Comparison of ENCODE assay signal across 1 cellular context in the genomic region with DNA sequence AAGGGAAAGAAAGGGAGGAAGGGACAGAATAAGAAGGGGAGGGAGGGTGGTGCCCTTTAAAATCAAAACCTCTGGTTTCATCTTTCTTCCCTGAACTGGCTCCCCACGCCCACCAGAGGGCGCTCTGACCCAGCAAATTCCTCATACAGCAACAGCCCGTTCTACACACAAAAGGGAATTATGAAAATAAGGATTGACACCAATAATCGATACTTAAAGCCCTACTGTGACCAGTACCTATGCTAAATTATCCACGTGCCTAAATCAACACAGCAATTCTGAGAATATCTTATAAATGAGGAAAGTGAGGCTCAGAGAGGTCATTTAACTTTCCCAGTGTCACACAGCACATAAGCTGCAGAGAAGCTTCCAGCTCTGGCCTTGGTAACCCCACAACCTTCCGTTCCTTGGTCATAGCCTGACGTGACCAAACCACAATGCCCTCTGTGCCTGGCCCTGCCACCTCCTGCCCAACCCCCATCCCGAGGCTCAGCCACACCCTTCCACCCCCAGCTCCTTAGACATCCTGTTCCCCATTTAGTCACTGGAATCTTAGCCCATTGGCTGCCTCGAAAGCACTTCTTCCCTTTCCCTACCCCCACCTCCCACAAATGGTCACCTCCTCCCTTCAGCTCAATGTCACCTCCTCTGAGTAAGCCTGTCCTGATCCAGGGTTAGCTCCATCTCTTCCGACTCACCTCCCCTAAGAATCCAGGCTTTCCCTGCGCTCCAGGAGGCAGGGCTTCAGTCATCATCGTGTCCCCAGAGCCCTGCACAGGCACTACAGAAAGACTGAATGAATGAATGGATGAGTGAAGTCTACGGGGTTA.
TF ChIP-seq lines count a peak whose summit lies in the region.

No MANE protein-coding gene starts in this region.

TF ChIP-seq in HepG2, 621 proteins besides CTCF, POLR2A, EP300 and RAD21 (continued from another document and continues in another):
- TF ChIP-seq, protein P1, sequence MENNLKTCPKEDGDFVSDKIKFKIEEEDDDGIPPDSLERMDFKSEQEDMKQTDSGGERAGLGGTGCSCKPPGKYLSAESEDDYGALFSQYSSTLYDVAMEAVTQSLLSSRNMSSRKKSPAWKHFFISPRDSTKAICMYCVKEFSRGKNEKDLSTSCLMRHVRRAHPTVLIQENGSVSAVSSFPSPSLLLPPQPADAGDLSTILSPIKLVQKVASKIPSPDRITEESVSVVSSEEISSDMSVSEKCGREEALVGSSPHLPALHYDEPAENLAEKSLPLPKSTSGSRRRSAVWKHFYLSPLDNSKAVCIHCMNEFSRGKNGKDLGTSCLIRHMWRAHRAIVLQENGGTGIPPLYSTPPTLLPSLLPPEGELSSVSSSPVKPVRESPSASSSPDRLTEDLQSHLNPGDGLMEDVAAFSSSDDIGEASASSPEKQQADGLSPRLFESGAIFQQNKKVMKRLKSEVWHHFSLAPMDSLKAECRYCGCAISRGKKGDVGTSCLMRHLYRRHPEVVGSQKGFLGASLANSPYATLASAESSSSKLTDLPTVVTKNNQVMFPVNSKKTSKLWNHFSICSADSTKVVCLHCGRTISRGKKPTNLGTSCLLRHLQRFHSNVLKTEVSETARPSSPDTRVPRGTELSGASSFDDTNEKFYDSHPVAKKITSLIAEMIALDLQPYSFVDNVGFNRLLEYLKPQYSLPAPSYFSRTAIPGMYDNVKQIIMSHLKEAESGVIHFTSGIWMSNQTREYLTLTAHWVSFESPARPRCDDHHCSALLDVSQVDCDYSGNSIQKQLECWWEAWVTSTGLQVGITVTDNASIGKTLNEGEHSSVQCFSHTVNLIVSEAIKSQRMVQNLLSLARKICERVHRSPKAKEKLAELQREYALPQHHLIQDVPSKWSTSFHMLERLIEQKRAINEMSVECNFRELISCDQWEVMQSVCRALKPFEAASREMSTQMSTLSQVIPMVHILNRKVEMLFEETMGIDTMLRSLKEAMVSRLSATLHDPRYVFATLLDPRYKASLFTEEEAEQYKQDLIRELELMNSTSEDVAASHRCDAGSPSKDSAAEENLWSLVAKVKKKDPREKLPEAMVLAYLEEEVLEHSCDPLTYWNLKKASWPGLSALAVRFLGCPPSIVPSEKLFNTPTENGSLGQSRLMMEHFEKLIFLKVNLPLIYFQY (CRISPR knock-in tag; IDR thresholded peaks at IDR 0.05; ENCODE audit: borderline replicate concordance): no peak
- TF ChIP-seq STAG1 (CRISPR knock-in tag; IDR thresholded peaks at IDR 0.05) (peak; percentile 75), SMAD3 (CRISPR knock-in tag; IDR thresholded peaks at IDR 0.05) (0 out of 2 replicates have a peak, but pooled peaks have one; percentile 26), ZBTB21 (CRISPR knock-in tag; IDR thresholded peaks at IDR 0.05) (no peak), ZMYM3 (CRISPR knock-in tag; IDR thresholded peaks at IDR 0.05) (peak; percentile 67), GPN1 (CRISPR knock-in tag; IDR thresholded peaks at IDR 0.05; ENCODE audit: borderline replicate concordance) (no peak), RBAK (CRISPR knock-in tag; IDR thresholded peaks at IDR 0.05) (no peak), NFIC (IDR thresholded peaks at IDR 0.05; ENCODE audit: low read length) (no peak), ZEB1 (IDR thresholded peaks at IDR 0.05; ENCODE audit: insufficient replicate concordance, low read depth) (no peak), ZNF737 (CRISPR knock-in tag; IDR thresholded peaks at IDR 0.05; ENCODE audit: borderline replicate concordance) (no peak), PAF1 (CRISPR knock-in tag; IDR thresholded peaks at IDR 0.05) (no peak), MIER2 (CRISPR knock-in tag; IDR thresholded peaks at IDR 0.05) (no peak), FOXM1 (CRISPR knock-in tag; IDR thresholded peaks at IDR 0.05) (no peak), NCOA2 (CRISPR knock-in tag; IDR thresholded peaks at IDR 0.05) (no peak)
- TF ChIP-seq, protein P2, sequence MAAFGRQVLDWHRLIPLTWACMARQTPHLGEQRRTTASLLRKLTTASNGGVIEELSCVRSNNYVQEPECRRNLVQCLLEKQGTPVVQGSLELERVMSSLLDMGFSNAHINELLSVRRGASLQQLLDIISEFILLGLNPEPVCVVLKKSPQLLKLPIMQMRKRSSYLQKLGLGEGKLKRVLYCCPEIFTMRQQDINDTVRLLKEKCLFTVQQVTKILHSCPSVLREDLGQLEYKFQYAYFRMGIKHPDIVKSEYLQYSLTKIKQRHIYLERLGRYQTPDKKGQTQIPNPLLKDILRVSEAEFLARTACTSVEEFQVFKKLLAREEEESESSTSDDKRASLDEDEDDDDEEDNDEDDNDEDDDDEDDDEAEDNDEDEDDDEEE (CRISPR knock-in tag; IDR thresholded peaks at IDR 0.05): no peak
- TF ChIP-seq, protein P3, sequence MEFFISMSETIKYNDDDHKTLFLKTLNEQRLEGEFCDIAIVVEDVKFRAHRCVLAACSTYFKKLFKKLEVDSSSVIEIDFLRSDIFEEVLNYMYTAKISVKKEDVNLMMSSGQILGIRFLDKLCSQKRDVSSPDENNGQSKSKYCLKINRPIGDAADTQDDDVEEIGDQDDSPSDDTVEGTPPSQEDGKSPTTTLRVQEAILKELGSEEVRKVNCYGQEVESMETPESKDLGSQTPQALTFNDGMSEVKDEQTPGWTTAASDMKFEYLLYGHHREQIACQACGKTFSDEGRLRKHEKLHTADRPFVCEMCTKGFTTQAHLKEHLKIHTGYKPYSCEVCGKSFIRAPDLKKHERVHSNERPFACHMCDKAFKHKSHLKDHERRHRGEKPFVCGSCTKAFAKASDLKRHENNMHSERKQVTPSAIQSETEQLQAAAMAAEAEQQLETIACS (CRISPR knock-in tag; IDR thresholded peaks at IDR 0.05): no peak
- TF ChIP-seq, protein P4, sequence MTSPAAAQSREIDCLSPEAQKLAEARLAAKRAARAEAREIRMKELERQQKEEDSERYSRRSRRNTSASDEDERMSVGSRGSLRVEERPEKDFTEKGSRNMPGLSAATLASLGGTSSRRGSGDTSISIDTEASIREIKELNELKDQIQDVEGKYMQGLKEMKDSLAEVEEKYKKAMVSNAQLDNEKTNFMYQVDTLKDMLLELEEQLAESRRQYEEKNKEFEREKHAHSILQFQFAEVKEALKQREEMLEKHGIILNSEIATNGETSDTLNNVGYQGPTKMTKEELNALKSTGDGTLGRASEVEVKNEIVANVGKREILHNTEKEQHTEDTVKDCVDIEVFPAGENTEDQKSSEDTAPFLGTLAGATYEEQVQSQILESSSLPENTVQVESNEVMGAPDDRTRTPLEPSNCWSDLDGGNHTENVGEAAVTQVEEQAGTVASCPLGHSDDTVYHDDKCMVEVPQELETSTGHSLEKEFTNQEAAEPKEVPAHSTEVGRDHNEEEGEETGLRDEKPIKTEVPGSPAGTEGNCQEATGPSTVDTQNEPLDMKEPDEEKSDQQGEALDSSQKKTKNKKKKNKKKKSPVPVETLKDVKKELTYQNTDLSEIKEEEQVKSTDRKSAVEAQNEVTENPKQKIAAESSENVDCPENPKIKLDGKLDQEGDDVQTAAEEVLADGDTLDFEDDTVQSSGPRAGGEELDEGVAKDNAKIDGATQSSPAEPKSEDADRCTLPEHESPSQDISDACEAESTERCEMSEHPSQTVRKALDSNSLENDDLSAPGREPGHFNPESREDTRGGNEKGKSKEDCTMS (CRISPR knock-in tag; conservative IDR thresholded peaks at IDR 0.05): no peak
- TF ChIP-seq, protein P5, sequence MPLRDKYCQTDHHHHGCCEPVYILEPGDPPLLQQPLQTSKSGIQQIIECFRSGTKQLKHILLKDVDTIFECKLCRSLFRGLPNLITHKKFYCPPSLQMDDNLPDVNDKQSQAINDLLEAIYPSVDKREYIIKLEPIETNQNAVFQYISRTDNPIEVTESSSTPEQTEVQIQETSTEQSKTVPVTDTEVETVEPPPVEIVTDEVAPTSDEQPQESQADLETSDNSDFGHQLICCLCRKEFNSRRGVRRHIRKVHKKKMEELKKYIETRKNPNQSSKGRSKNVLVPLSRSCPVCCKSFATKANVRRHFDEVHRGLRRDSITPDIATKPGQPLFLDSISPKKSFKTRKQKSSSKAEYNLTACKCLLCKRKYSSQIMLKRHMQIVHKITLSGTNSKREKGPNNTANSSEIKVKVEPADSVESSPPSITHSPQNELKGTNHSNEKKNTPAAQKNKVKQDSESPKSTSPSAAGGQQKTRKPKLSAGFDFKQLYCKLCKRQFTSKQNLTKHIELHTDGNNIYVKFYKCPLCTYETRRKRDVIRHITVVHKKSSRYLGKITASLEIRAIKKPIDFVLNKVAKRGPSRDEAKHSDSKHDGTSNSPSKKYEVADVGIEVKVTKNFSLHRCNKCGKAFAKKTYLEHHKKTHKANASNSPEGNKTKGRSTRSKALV (CRISPR knock-in tag; IDR thresholded peaks at IDR 0.05): no peak
- TF ChIP-seq, protein P6, sequence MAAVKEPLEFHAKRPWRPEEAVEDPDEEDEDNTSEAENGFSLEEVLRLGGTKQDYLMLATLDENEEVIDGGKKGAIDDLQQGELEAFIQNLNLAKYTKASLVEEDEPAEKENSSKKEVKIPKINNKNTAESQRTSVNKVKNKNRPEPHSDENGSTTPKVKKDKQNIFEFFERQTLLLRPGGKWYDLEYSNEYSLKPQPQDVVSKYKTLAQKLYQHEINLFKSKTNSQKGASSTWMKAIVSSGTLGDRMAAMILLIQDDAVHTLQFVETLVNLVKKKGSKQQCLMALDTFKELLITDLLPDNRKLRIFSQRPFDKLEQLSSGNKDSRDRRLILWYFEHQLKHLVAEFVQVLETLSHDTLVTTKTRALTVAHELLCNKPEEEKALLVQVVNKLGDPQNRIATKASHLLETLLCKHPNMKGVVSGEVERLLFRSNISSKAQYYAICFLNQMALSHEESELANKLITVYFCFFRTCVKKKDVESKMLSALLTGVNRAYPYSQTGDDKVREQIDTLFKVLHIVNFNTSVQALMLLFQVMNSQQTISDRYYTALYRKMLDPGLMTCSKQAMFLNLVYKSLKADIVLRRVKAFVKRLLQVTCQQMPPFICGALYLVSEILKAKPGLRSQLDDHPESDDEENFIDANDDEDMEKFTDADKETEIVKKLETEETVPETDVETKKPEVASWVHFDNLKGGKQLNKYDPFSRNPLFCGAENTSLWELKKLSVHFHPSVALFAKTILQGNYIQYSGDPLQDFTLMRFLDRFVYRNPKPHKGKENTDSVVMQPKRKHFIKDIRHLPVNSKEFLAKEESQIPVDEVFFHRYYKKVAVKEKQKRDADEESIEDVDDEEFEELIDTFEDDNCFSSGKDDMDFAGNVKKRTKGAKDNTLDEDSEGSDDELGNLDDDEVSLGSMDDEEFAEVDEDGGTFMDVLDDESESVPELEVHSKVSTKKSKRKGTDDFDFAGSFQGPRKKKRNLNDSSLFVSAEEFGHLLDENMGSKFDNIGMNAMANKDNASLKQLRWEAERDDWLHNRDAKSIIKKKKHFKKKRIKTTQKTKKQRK (IDR thresholded peaks at IDR 0.05; ENCODE audit: low read length): no peak
- TF ChIP-seq, protein P7, sequence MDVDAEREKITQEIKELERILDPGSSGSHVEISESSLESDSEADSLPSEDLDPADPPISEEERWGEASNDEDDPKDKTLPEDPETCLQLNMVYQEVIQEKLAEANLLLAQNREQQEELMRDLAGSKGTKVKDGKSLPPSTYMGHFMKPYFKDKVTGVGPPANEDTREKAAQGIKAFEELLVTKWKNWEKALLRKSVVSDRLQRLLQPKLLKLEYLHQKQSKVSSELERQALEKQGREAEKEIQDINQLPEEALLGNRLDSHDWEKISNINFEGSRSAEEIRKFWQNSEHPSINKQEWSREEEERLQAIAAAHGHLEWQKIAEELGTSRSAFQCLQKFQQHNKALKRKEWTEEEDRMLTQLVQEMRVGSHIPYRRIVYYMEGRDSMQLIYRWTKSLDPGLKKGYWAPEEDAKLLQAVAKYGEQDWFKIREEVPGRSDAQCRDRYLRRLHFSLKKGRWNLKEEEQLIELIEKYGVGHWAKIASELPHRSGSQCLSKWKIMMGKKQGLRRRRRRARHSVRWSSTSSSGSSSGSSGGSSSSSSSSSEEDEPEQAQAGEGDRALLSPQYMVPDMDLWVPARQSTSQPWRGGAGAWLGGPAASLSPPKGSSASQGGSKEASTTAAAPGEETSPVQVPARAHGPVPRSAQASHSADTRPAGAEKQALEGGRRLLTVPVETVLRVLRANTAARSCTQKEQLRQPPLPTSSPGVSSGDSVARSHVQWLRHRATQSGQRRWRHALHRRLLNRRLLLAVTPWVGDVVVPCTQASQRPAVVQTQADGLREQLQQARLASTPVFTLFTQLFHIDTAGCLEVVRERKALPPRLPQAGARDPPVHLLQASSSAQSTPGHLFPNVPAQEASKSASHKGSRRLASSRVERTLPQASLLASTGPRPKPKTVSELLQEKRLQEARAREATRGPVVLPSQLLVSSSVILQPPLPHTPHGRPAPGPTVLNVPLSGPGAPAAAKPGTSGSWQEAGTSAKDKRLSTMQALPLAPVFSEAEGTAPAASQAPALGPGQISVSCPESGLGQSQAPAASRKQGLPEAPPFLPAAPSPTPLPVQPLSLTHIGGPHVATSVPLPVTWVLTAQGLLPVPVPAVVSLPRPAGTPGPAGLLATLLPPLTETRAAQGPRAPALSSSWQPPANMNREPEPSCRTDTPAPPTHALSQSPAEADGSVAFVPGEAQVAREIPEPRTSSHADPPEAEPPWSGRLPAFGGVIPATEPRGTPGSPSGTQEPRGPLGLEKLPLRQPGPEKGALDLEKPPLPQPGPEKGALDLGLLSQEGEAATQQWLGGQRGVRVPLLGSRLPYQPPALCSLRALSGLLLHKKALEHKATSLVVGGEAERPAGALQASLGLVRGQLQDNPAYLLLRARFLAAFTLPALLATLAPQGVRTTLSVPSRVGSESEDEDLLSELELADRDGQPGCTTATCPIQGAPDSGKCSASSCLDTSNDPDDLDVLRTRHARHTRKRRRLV (CRISPR knock-in tag; IDR thresholded peaks at IDR 0.05): no peak
- TF ChIP-seq, protein P8, sequence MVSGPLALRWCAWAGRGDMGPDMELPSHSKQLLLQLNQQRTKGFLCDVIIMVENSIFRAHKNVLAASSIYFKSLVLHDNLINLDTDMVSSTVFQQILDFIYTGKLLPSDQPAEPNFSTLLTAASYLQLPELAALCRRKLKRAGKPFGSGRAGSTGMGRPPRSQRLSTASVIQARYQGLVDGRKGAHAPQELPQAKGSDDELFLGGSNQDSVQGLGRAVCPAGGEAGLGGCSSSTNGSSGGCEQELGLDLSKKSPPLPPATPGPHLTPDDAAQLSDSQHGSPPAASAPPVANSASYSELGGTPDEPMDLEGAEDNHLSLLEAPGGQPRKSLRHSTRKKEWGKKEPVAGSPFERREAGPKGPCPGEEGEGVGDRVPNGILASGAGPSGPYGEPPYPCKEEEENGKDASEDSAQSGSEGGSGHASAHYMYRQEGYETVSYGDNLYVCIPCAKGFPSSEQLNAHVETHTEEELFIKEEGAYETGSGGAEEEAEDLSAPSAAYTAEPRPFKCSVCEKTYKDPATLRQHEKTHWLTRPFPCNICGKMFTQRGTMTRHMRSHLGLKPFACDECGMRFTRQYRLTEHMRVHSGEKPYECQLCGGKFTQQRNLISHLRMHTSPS (CRISPR knock-in tag; IDR thresholded peaks at IDR 0.05; ENCODE audit: low read depth): no peak
- TF ChIP-seq, protein P9, sequence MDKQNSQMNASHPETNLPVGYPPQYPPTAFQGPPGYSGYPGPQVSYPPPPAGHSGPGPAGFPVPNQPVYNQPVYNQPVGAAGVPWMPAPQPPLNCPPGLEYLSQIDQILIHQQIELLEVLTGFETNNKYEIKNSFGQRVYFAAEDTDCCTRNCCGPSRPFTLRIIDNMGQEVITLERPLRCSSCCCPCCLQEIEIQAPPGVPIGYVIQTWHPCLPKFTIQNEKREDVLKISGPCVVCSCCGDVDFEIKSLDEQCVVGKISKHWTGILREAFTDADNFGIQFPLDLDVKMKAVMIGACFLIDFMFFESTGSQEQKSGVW (CRISPR knock-in tag; IDR thresholded peaks at IDR 0.05; ENCODE audit: borderline replicate concordance): no peak
- TF ChIP-seq, protein P10, sequence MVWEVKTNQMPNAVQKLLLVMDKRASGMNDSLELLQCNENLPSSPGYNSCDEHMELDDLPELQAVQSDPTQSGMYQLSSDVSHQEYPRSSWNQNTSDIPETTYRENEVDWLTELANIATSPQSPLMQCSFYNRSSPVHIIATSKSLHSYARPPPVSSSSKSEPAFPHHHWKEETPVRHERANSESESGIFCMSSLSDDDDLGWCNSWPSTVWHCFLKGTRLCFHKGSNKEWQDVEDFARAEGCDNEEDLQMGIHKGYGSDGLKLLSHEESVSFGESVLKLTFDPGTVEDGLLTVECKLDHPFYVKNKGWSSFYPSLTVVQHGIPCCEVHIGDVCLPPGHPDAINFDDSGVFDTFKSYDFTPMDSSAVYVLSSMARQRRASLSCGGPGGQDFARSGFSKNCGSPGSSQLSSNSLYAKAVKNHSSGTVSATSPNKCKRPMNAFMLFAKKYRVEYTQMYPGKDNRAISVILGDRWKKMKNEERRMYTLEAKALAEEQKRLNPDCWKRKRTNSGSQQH (CRISPR knock-in tag; IDR thresholded peaks at IDR 0.05; ENCODE audit: low read depth): no peak
